ENCODE assay signal across 8 cellular contexts in genomic region chr19:15379996-15380647, GRCh38. TPM values are rescaled to one million over a fixed set of nuclear protein-coding genes. Genes with fewer than 3 reads are reported as not detected.
DNase-seq lines count a peak whose midpoint lies in the region; ATAC-seq, FAIRE-seq and TF ChIP-seq lines count a peak whose summit lies in the region.

No MANE protein-coding gene starts in this region.

- peaks cover 16% of the 10 kb centered on the region for H3K27me3 Mint-ChIP-seq in endothelial cell (ENCODE audit: unreplicated experiment)

- peaks cover 26% of the 10 kb centered on the region for H3K4me1 ChIP-seq in mucosa of stomach (ENCODE audit: control insufficient read depth, insufficient read depth, low read length)

- H3K4me3 ChIP-seq in mucosa of stomach (ENCODE audit: low read length) = peak overlapping the region; percentile 63

- ATAC-seq in GM21526 (IDR thresholded peaks at IDR 0.05; ENCODE audit: low FRiP score, unreplicated experiment) (peak; percentile 21), HG03442 (IDR thresholded peaks at IDR 0.05; ENCODE audit: unreplicated experiment) (no peak)

- H3K4me1 Mint-ChIP-seq in endothelial cell (ENCODE audit: unreplicated experiment) = peaks cover 29% of the 10 kb centered on the region

- H3K36me3 ChIP-seq in mucosa of stomach (ENCODE audit: control insufficient read depth, insufficient read depth, low read length) = no peaks in the 10 kb centered on the region

- H3K36me3 Mint-ChIP-seq in endothelial cell (ENCODE audit: low read depth, unreplicated experiment) = peaks cover 24% of the 10 kb centered on the region

- DNase-seq in SIG-M5 treated with dmso at 0.1 percent for 504 hours (lab: John Stamatoyannopoulos, UW; ENCODE audit: unreplicated experiment) (peak; percentile 50), SIG-M5 (lab: John Stamatoyannopoulos, UW) (no peak), HTR-8/SVneo (ENCODE audit: insufficient read length, low spot score) (peak; percentile 55), SK-N-DZ (ENCODE audit: low spot score) (peak; percentile 70), endothelial cell (ENCODE audit: low spot score) (peak; percentile 66)

- peak overlapping the region; percentile 71 for H3K27ac Mint-ChIP-seq in endothelial cell (ENCODE audit: unreplicated experiment)

- FAIRE-seq in HTR-8/SVneo (lab: Jason Lieb, UNC) = peak; percentile 28

- peak overlapping the region; percentile 64 for H3K9ac ChIP-seq in mucosa of stomach (ENCODE audit: low read length)

- H3K4me3 Mint-ChIP-seq in endothelial cell (ENCODE audit: unreplicated experiment) = peak overlapping the region; percentile 85

- no peaks in the 10 kb centered on the region for H3K9me3 Mint-ChIP-seq in endothelial cell (ENCODE audit: unreplicated experiment)

- no peaks in the 10 kb centered on the region for H3K27me3 ChIP-seq in mucosa of stomach (ENCODE audit: control insufficient read depth, insufficient read depth, low read length)

- H3K9me3 ChIP-seq in mucosa of stomach (ENCODE audit: control insufficient read depth, low read length) = no peaks in the 10 kb centered on the region

- no peak for TF ChIP-seq CTCF in endothelial cell (IDR thresholded peaks at IDR 0.05; ENCODE audit: unreplicated experiment)

RNA-seq across cellular contexts. Expression of gene AKAP8, which starts 0.5 kb away (rescaled TPM):
- polyA plus RNA-seq in SK-N-DZ (2014; cell fraction: cytosol; rRNA removed) = 15.9 and 16.5 TPM in 2 replicates
- 18.6 and 35.4 TPM in 2 replicates for polyA plus RNA-seq in SK-N-DZ (2014; cell fraction: nucleus; rRNA removed)
- 36.5 TPM for total RNA-seq in endothelial cell (ENCODE audit: unreplicated experiment)

RNA-seq across cellular contexts. Expression of gene AKAP8L, which starts 38.7 kb away (rescaled TPM):
- 78.7 and 82.9 TPM in 2 replicates for polyA plus RNA-seq in SK-N-DZ (2014; cell fraction: cytosol; rRNA removed)
- polyA plus RNA-seq in SK-N-DZ (2014; cell fraction: nucleus; rRNA removed) = 390 and 410 TPM in 2 replicates
- total RNA-seq in endothelial cell (ENCODE audit: unreplicated experiment) = 160 TPM

RNA-seq across cellular contexts. Expression of gene BRD4, which starts 47.8 kb away (rescaled TPM):
- polyA plus RNA-seq in SK-N-DZ (2014; cell fraction: cytosol; rRNA removed) = 9.3 and 11.1 TPM in 2 replicates
- polyA plus RNA-seq in SK-N-DZ (2014; cell fraction: nucleus; rRNA removed) = 9.9 and 20.7 TPM in 2 replicates
- total RNA-seq in endothelial cell (ENCODE audit: unreplicated experiment) = 136 TPM
